In the genomic region with DNA sequence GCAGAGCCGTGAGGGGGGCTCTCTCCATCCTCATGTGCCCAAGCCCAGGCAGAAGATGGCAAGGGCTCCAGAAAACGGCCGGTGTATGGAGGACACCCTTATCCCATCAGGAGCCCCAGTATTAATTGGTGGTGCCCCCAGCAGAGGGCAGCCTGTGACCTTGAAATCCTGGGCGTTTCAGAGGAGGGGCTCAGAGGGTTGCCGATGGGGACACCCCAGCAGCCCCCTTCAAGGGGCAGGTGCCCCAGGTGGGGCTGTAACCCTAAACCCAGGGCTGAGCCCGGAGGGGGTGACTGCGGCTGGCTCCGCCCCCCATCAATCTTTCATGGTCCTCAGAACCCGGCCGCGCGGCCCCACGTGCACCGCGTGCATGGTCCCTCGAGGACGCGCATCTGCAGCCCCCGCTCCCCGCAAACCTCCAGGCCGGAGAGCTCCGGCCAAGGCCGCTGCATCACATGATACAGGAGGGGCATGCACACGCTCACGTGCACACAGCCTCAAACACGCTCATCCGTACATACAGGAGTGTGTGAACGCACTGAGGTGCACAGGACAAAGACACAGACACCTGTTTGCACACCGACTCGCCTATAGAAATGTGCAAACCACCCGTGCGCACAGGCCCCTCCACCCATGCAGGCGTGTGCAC, we compare ENCODE assay signal across 8 cellular contexts. TPM values are rescaled to one million over a fixed set of nuclear protein-coding genes. Genes with fewer than 3 reads are reported as not detected.
A peak's percentile ranks its signal among the peaks of the same experiment; 100 is the strongest.
DNase-seq lines count a peak whose midpoint lies in the region; ATAC-seq, FAIRE-seq and TF ChIP-seq lines count a peak whose summit lies in the region.

No MANE protein-coding gene starts in this region.

- dilution Hi-C loops in keratinocyte (cut with MboI; ENCODE audit: extremely low pct_ligation_motif_present, low sequenced_read_pairs), result no loop called here

- H3K27me3 ChIP-seq in keratinocyte (ENCODE audit: control insufficient read depth, extremely low read depth, insufficient read depth, low read length), result peaks cover 2% of the 10 kb centered on the region

- TF ChIP-seq CTCF in GM12865 (IDR thresholded peaks at IDR 0.05; ENCODE audit: insufficient read depth, low read depth, low read length, missing control alignments), result peak; percentile 27
- TF ChIP-seq CTCF in astrocyte of the cerebellum (IDR thresholded peaks at IDR 0.05; ENCODE audit: low read depth, low read length, missing control alignments), result peak; percentile 21
- TF ChIP-seq CTCF in keratinocyte (optimal IDR thresholded peaks at IDR 0.05 in 1 of 3, IDR thresholded peaks at IDR 0.05 in 1 of 3, conservative IDR thresholded peaks at IDR 0.05 in 1 of 3; ENCODE audit: extremely low read depth in 1 of 3, insufficient read depth in 2 of 3, low read length in 3 of 3), result peak in 2 of 3 experiments; percentile 10 to 43

- peaks cover 20% of the 10 kb centered on the region for H3K4me1 ChIP-seq in keratinocyte (ENCODE audit: control insufficient read depth, extremely low read depth, insufficient read depth, low read length)

- H3K4me1 Mint-ChIP-seq in stimulated activated naive B cell treated with anti-CD40 and anti-IgM and Interleukin-4, amounts not matched to agents 10 μg/mL and 1 μg/mL and 100 μg/mL, for 72 hours, result peaks cover 14 to 35% of the 10 kb centered on the region in 2 donors

- DNase-seq in GM12865 (ENCODE audit: low read depth) (peak; percentile 56), NCI-H524 treated with DMSO at 0.1 percent for 48 hours (lab: John Stamatoyannopoulos, UW) (peak; percentile 10), astrocyte of the cerebellum (ENCODE audit: low read depth) (no peak), keratinocyte (ENCODE audit: low read depth, low spot score) (no peak), cerebellar nuclear complex (lab: John Stamatoyannopoulos, UW) (no peak), KG1 (lab: John Stamatoyannopoulos, UW) (no peak)
- DNase-seq in stimulated activated naive B cell treated with anti-CD40 and anti-IgM and Interleukin-4, amounts not matched to agents 10 μg/mL and 1 μg/mL and 100 μg/mL, for 72 hours, result no peak

- no peak overlapping the region for H3K27ac ChIP-seq in keratinocyte (ENCODE audit: control insufficient read depth, insufficient read depth, low read length)

- H4K20me1 ChIP-seq in keratinocyte (ENCODE audit: control insufficient read depth, extremely low read depth, insufficient read depth, low read length), result no peaks in the 10 kb centered on the region

- no peaks in the 10 kb centered on the region for H3K9me3 Mint-ChIP-seq in stimulated activated naive B cell treated with anti-CD40 and anti-IgM and Interleukin-4, amounts not matched to agents 10 μg/mL and 1 μg/mL and 100 μg/mL, for 72 hours

- peak overlapping the region; percentile 60 for H3K4me2 ChIP-seq in keratinocyte (ENCODE audit: control insufficient read depth, extremely low read depth, insufficient read depth, low read depth, low read length)

- H3K4me3 ChIP-seq in GM12865 (ENCODE audit: low read depth, low read length) (peak overlapping the region; percentile 70), astrocyte of the cerebellum (ENCODE audit: low read depth, low read length) (peak overlapping the region; percentile 71), keratinocyte (ENCODE audit: control insufficient read depth in 2 of 3, extremely low read depth in 1 of 3, insufficient read depth in 2 of 3, low read depth in 1 of 3, low read length in 3 of 3) (peak overlapping the region; percentile 68 to 78 (median 69))

- peak overlapping the region; percentile 94 to 95 for H3K4me3 Mint-ChIP-seq in stimulated activated naive B cell treated with anti-CD40 and anti-IgM and Interleukin-4, amounts not matched to agents 10 μg/mL and 1 μg/mL and 100 μg/mL, for 72 hours

- ATAC-seq in stimulated activated naive B cell treated with anti-CD40 and anti-IgM and Interleukin-4, amounts not matched to agents 10 μg/mL and 1 μg/mL and 100 μg/mL, for 72 hours (replicated peaks), result no peak
- ATAC-seq in HG03039 (IDR thresholded peaks at IDR 0.05; ENCODE audit: unreplicated experiment), result no peak

- no peak for FAIRE-seq in keratinocyte (lab: Jason Lieb, UNC)

- H3K9ac ChIP-seq in keratinocyte (ENCODE audit: control insufficient read depth, extremely low read depth, insufficient read depth, low read length), result no peak overlapping the region

- no peaks in the 10 kb centered on the region for H3K9me1 ChIP-seq in keratinocyte (ENCODE audit: control insufficient read depth, extremely low read depth, insufficient read depth, low read length)

- peak overlapping the region; percentile 91 for H3K27ac Mint-ChIP-seq in stimulated activated naive B cell treated with anti-CD40 and anti-IgM and Interleukin-4, amounts not matched to agents 10 μg/mL and 1 μg/mL and 100 μg/mL, for 72 hours

- H3K36me3 Mint-ChIP-seq in stimulated activated naive B cell treated with anti-CD40 and anti-IgM and Interleukin-4, amounts not matched to agents 10 μg/mL and 1 μg/mL and 100 μg/mL, for 72 hours, result peaks cover 20 to 28% of the 10 kb centered on the region in 2 donors

- in situ Hi-C loops in astrocyte of the cerebellum (cut with HindIII; ENCODE audit: low sequenced_read_pairs), result no loop called here

- no peaks in the 10 kb centered on the region for H3K79me2 ChIP-seq in keratinocyte (ENCODE audit: control insufficient read depth, insufficient read depth, low read length)

- no peaks in the 10 kb centered on the region for H3K9me3 ChIP-seq in keratinocyte (ENCODE audit: control insufficient read depth, low read depth, low read length)

- H3K36me3 ChIP-seq in keratinocyte (ENCODE audit: control insufficient read depth in 2 of 2, extremely low read depth in 1 of 2, insufficient read depth in 2 of 2, low read length in 2 of 2), result no peaks in the 10 kb centered on the region

- H3K27me3 Mint-ChIP-seq in stimulated activated naive B cell treated with anti-CD40 and anti-IgM and Interleukin-4, amounts not matched to agents 10 μg/mL and 1 μg/mL and 100 μg/mL, for 72 hours, result no peaks in the 10 kb centered on the region

- H2AFZ ChIP-seq in keratinocyte (ENCODE audit: control insufficient read depth, low read length), result peak overlapping the region; percentile 68

RNA-seq across cellular contexts. Expression of gene RAB3A, which starts 1.0 kb away (rescaled TPM):
- 0.30 to 0.92 TPM (median 0.56 TPM) in 3 replicates for polyA plus RNA-seq in keratinocyte
- polyA plus RNA-seq in keratinocyte (2011; ENCODE audit: low read depth), result 0.46 TPM
- 0.46 and 0.86 TPM in 2 replicates for polyA plus RNA-seq in keratinocyte (2011; cell fraction: cytosol; rRNA removed)
- polyA plus RNA-seq in keratinocyte (2011; cell fraction: nucleus; rRNA removed), result 0.55 and 0.56 TPM in 2 replicates
- polyA plus RNA-seq in keratinocyte (2012; ENCODE audit: low replicate concordance), result 0.62 and 1.0 TPM in 2 replicates
- 0.48 to 6.9 TPM (median 4.0 TPM) in 3 replicates for polyA minus RNA-seq in keratinocyte
- polyA minus RNA-seq in keratinocyte (2011; cell fraction: cytosol; rRNA and poly(A)+ RNA removed), result 2.1 TPM
- polyA minus RNA-seq in keratinocyte (2011; cell fraction: nucleus; rRNA and poly(A)+ RNA removed), result 0.39 and 0.42 TPM in 2 replicates

RNA-seq across cellular contexts. Expression of gene MPV17L2, which starts 9.9 kb away (rescaled TPM):
- 26.3 to 39.8 TPM (median 26.8 TPM) in 3 replicates for polyA plus RNA-seq in keratinocyte
- 1.7 TPM for polyA plus RNA-seq in keratinocyte (2011; ENCODE audit: low read depth)
- polyA plus RNA-seq in keratinocyte (2011; cell fraction: cytosol; rRNA removed), result 32.5 and 45.0 TPM in 2 replicates
- polyA plus RNA-seq in keratinocyte (2011; cell fraction: nucleus; rRNA removed), result 19.1 and 29.2 TPM in 2 replicates
- polyA plus RNA-seq in keratinocyte (2012; ENCODE audit: low replicate concordance), result 15.8 and 27.7 TPM in 2 replicates
- 22.0 to 49.3 TPM (median 47.2 TPM) in 3 replicates for polyA minus RNA-seq in keratinocyte
- polyA minus RNA-seq in keratinocyte (2011; cell fraction: cytosol; rRNA and poly(A)+ RNA removed), result 34.1 TPM
- 10.8 and 12.0 TPM in 2 replicates for polyA minus RNA-seq in keratinocyte (2011; cell fraction: nucleus; rRNA and poly(A)+ RNA removed)

RNA-seq across cellular contexts. Expression of gene PDE4C, which starts 23.4 kb away (rescaled TPM):
- 0.03 TPM in 1 of 3 replicates, not detected in the others for polyA plus RNA-seq in keratinocyte
- not detected for polyA plus RNA-seq in keratinocyte (2011; ENCODE audit: low read depth)
- polyA plus RNA-seq in keratinocyte (2011; cell fraction: cytosol; rRNA removed), result not detected in 2 replicates
- polyA plus RNA-seq in keratinocyte (2011; cell fraction: nucleus; rRNA removed), result 0.20 and 0.31 TPM in 2 replicates
- not detected in 2 replicates for polyA plus RNA-seq in keratinocyte (2012; ENCODE audit: low replicate concordance)
- polyA minus RNA-seq in keratinocyte, result not detected in 3 replicates
- not detected for polyA minus RNA-seq in keratinocyte (2011; cell fraction: cytosol; rRNA and poly(A)+ RNA removed)
- polyA minus RNA-seq in keratinocyte (2011; cell fraction: nucleus; rRNA and poly(A)+ RNA removed), result not detected in 2 replicates

RNA-seq across cellular contexts. Expression of gene IFI30, which starts 29.3 kb away (rescaled TPM):
- 28.1 to 72.7 TPM (median 31.3 TPM) in 3 replicates for polyA plus RNA-seq in keratinocyte
- polyA plus RNA-seq in keratinocyte (2011; ENCODE audit: low read depth), result 1.4 TPM
- 35.2 and 51.3 TPM in 2 replicates for polyA plus RNA-seq in keratinocyte (2011; cell fraction: cytosol; rRNA removed)
- 40.5 and 44.3 TPM in 2 replicates for polyA plus RNA-seq in keratinocyte (2011; cell fraction: nucleus; rRNA removed)
- polyA plus RNA-seq in keratinocyte (2012; ENCODE audit: low replicate concordance), result 24.7 and 25.7 TPM in 2 replicates
- 17.7 to 74.4 TPM (median 35.2 TPM) in 3 replicates for polyA minus RNA-seq in keratinocyte
- polyA minus RNA-seq in keratinocyte (2011; cell fraction: cytosol; rRNA and poly(A)+ RNA removed), result 50.3 TPM
- polyA minus RNA-seq in keratinocyte (2011; cell fraction: nucleus; rRNA and poly(A)+ RNA removed), result 16.6 and 30.2 TPM in 2 replicates

RNA-seq across cellular contexts. Expression of gene PIK3R2, which starts 49.9 kb away (rescaled TPM):
- 12.4 to 19.6 TPM (median 13.9 TPM) in 3 replicates for polyA plus RNA-seq in keratinocyte
- polyA plus RNA-seq in keratinocyte (2011; ENCODE audit: low read depth), result 17.3 TPM
- 14.3 and 24.9 TPM in 2 replicates for polyA plus RNA-seq in keratinocyte (2011; cell fraction: cytosol; rRNA removed)
- 20.3 and 26.5 TPM in 2 replicates for polyA plus RNA-seq in keratinocyte (2011; cell fraction: nucleus; rRNA removed)
- 10.5 and 37.4 TPM in 2 replicates for polyA plus RNA-seq in keratinocyte (2012; ENCODE audit: low replicate concordance)
- 16.5 to 28.9 TPM (median 25.3 TPM) in 3 replicates for polyA minus RNA-seq in keratinocyte
- 30.9 TPM for polyA minus RNA-seq in keratinocyte (2011; cell fraction: cytosol; rRNA and poly(A)+ RNA removed)
- polyA minus RNA-seq in keratinocyte (2011; cell fraction: nucleus; rRNA and poly(A)+ RNA removed), result 17.0 and 22.8 TPM in 2 replicates

Comparison
In these comparisons a context has a peak if more than half of its experiments do, and no peak if none do; other contexts are left out.
1. DNase-seq: peak in GM12865 (single experiment) and NCI-H524 treated with DMSO at 0.1 percent for 48 hours (single experiment); none in astrocyte of the cerebellum (single experiment), keratinocyte (single experiment), stimulated activated naive B cell treated with anti-CD40 and anti-IgM and Interleukin-4, amounts not matched to agents 10 μg/mL and 1 μg/mL and 100 μg/mL, for 72 hours (single experiment), cerebellar nuclear complex (0 of 2) and KG1 (single experiment).
2. Peak in every context shown above with its lines, with median percentiles within 50 percentile points of each other: H3K4me3 ChIP-seq and CTCF ChIP-seq.